Comparison of ENCODE assay signal across 9 cellular contexts in genomic region chr2:112585400-112585799, GRCh38. TPM values are rescaled to one million over a fixed set of nuclear protein-coding genes. Genes with fewer than 3 reads are reported as not detected.
DNase-seq lines count a peak whose midpoint lies in the region; ATAC-seq and TF ChIP-seq lines count a peak whose summit lies in the region.
"Had no signal": no experiment of that assay in that cellular context is flagged by ENCODE, and none has a peak within 500 bp of the region (broad histone marks: within the 10 kb centered on the region; RNA-seq: fewer than 3 reads in every experiment).

No MANE protein-coding gene starts in this region.

- CTCF ChIA-PET in AG04449 (lab: Yijun Ruan, JAX) = interaction anchor here (0.9 to 8.1 kb wide), 10 partner anchors 9 to 356 kb away, joined by 3 to 116 read pairs (median 4); no protein-coding TSS in a partner anchor
- CTCF ChIA-PET in naive thymus-derived CD4-positive, alpha-beta T cell (lab: Charles Lee) = interaction anchor here (0.8 to 1.2 kb wide), 2 partner anchors 46 to 105 kb away, joined by 4 to 5 read pairs; no protein-coding TSS in a partner anchor

- peaks cover 55% of the 10 kb centered on the region for H3K36me3 Mint-ChIP-seq in dendritic cell treated with granulocyte-macrophage colony-stimulating factor and Interleukin-4, amounts not matched to agents 40 ng/mL and 50 ng/mL, for 4 days (ENCODE audit: low read depth)
- H3K36me3 Mint-ChIP-seq in naive thymus-derived CD4-positive, alpha-beta T cell = peaks cover 12 to 26% (median 18%) of the 10 kb centered on the region in 5 donors

- peaks cover 54% of the 10 kb centered on the region for H3K4me1 Mint-ChIP-seq in dendritic cell treated with granulocyte-macrophage colony-stimulating factor and Interleukin-4, amounts not matched to agents 40 ng/mL and 50 ng/mL, for 4 days (ENCODE audit: low read depth)
- H3K4me1 Mint-ChIP-seq in naive thymus-derived CD4-positive, alpha-beta T cell = peaks cover 26 to 49% (median 38%) of the 10 kb centered on the region in 7 donors

- H3K9me3 ChIP-seq in KOPT-K1 (ENCODE audit: insufficient read depth, low read length, poor library complexity, severe bottlenecking) = no peaks in the 10 kb centered on the region
- no peaks in the 10 kb centered on the region for H3K9me3 ChIP-seq in naive thymus-derived CD4-positive, alpha-beta T cell (ENCODE audit: control insufficient read depth in 2 of 3, low read length in 3 of 3)

- peak overlapping the region; percentile 95 for H3K27ac Mint-ChIP-seq in dendritic cell treated with granulocyte-macrophage colony-stimulating factor and Interleukin-4, amounts not matched to agents 40 ng/mL and 50 ng/mL, for 4 days
- H3K27ac Mint-ChIP-seq in naive thymus-derived CD4-positive, alpha-beta T cell = peak overlapping the region; percentile 93 to 99 (median 96)

- H3K4me3 ChIP-seq in AG04449 (ENCODE audit: low read depth, low read length) = peak overlapping the region; percentile 89
- peak overlapping the region; percentile 76 for H3K4me3 ChIP-seq in naive thymus-derived CD4-positive, alpha-beta T cell (ENCODE audit: low read length)

- peak overlapping the region; percentile 53 for H3K27ac ChIP-seq in KOPT-K1 (ENCODE audit: low read depth, low read length, poor library complexity, severe bottlenecking)
- H3K27ac ChIP-seq in naive thymus-derived CD4-positive, alpha-beta T cell (ENCODE audit: low read depth, low read length) = peak overlapping the region; percentile 79

- TF ChIP-seq CTCF in AG04449 (IDR thresholded peaks at IDR 0.05; ENCODE audit: insufficient read depth, low read length, missing control alignments) = no peak

- POLR2A ChIA-PET in AG04449 (lab: Yijun Ruan, JAX) = interaction anchor here (0.9 kb wide), 1 partner anchor 142 kb away, joined by 3 read pairs; no protein-coding TSS in a partner anchor
- POLR2A ChIA-PET in naive thymus-derived CD4-positive, alpha-beta T cell (lab: Charles Lee) = interaction anchor here (0.8 to 2.5 kb wide), 9 partner anchors 37 to 101 kb away, joined by 3 to 8 read pairs (median 4); partner anchors contain the start of gene SLC20A1

- intact Hi-C loops in dendritic cell treated with granulocyte-macrophage colony-stimulating factor and Interleukin-4, amounts not matched to agents 40 ng/mL and 50 ng/mL, for 4 days (cut with micrococcal nuclease) = no loop called here
- intact Hi-C loops in naive thymus-derived CD4-positive, alpha-beta T cell (cut with micrococcal nuclease) = loop anchor here (2.0 to 10.0 kb wide), 3 partner anchors 41 to 461 kb away; partner anchors contain the start of gene ZC3H8 (in 1 of the 2)

- no peaks in the 10 kb centered on the region for H3K27me3 ChIP-seq in naive thymus-derived CD4-positive, alpha-beta T cell (ENCODE audit: control insufficient read depth in 2 of 2, insufficient read depth in 2 of 2, low read length in 2 of 2)

- no peak for DNase-seq in AG04449 (ENCODE audit: low read depth, low spot score)
- DNase-seq in naive thymus-derived CD4-positive, alpha-beta T cell = no peak
- no peak for DNase-seq in NCI-H2081 treated with DMSO at 0.1 percent for 48 hours (lab: John Stamatoyannopoulos, UW)
- DNase-seq in hypothalamus (lab: John Stamatoyannopoulos, UW) = no peak
- no peak for DNase-seq in HuH-7.5 (ENCODE audit: low spot score)
- DNase-seq in AG08396 (ENCODE audit: low spot score) = no peak
- DNase-seq: GDM1 had no signal

- H3K27me3 Mint-ChIP-seq in dendritic cell treated with granulocyte-macrophage colony-stimulating factor and Interleukin-4, amounts not matched to agents 40 ng/mL and 50 ng/mL, for 4 days = no peaks in the 10 kb centered on the region
- H3K27me3 Mint-ChIP-seq in naive thymus-derived CD4-positive, alpha-beta T cell = peaks cover 0 to 2% (median 0%) of the 10 kb centered on the region in 5 donors

- peak overlapping the region; percentile 92 for H3K4me3 Mint-ChIP-seq in dendritic cell treated with granulocyte-macrophage colony-stimulating factor and Interleukin-4, amounts not matched to agents 40 ng/mL and 50 ng/mL, for 4 days
- peak overlapping the region; percentile 91 to 98 (median 96) for H3K4me3 Mint-ChIP-seq in naive thymus-derived CD4-positive, alpha-beta T cell

- peaks cover 11 to 15% of the 10 kb centered on the region in 2 donors for H3K4me1 ChIP-seq in naive thymus-derived CD4-positive, alpha-beta T cell (ENCODE audit: control insufficient read depth in 2 of 2, insufficient read depth in 2 of 2, low read length in 2 of 2)

- no peaks in the 10 kb centered on the region for H3K9me3 Mint-ChIP-seq in dendritic cell treated with granulocyte-macrophage colony-stimulating factor and Interleukin-4, amounts not matched to agents 40 ng/mL and 50 ng/mL, for 4 days
- peaks cover 0 to 7% (median 0%) of the 10 kb centered on the region in 11 donors for H3K9me3 Mint-ChIP-seq in naive thymus-derived CD4-positive, alpha-beta T cell

- ATAC-seq in naive thymus-derived CD4-positive, alpha-beta T cell = no peak

- H3K36me3 ChIP-seq in KOPT-K1 (ENCODE audit: insufficient read depth, low read length) = no peaks in the 10 kb centered on the region
- H3K36me3 ChIP-seq in naive thymus-derived CD4-positive, alpha-beta T cell (ENCODE audit: control insufficient read depth in 2 of 3, insufficient read depth in 3 of 3, low read length in 3 of 3) = peaks cover 0 to 31% (median under 1%) of the 10 kb centered on the region in 3 experiments

RNA-seq across cellular contexts. Expression of gene CHCHD5, which starts 1.0 kb away (rescaled TPM):
- 10 to 100 TPM; 17.4 to 31.9 (median 21.1) TPM for total RNA-seq in naive thymus-derived CD4-positive, alpha-beta T cell
- polyA plus RNA-seq in naive thymus-derived CD4-positive, alpha-beta T cell = 10 to 100 TPM; 35.3 to 67.3 TPM

RNA-seq across cellular contexts. Expression of gene POLR1B, which starts 43.1 kb away (rescaled TPM):
- total RNA-seq in naive thymus-derived CD4-positive, alpha-beta T cell = 10 to 100 TPM; 10.1 to 41.8 (median 25.2) TPM
- 10 to 100 TPM; 17.2 to 26.1 TPM for polyA plus RNA-seq in naive thymus-derived CD4-positive, alpha-beta T cell
